Comparison of ENCODE assay signal across 8 cellular contexts in genomic region chr2:196798980-196799379, GRCh38. TPM values are rescaled to one million over a fixed set of nuclear protein-coding genes. Genes with fewer than 3 reads are reported as not detected.
DNase-seq lines count a peak whose midpoint lies in the region; ATAC-seq and TF ChIP-seq lines count a peak whose summit lies in the region.

No MANE protein-coding gene starts in this region.

- H3K9me3 ChIP-seq in A673 (ENCODE audit: low read depth, low read length, poor library complexity, severe bottlenecking) (no peaks in the 10 kb centered on the region), Peyer's patch (no peaks in the 10 kb centered on the region), esophagus (ENCODE audit: control insufficient read depth in 2 of 2, insufficient read depth in 1 of 2, low read depth in 1 of 2, low read length in 1 of 2) (no peaks in the 10 kb centered on the region), ovary (no peaks in the 10 kb centered on the region)

- TSS peak; percentile 72 for BruUV-seq in A673 (replicated peaks; lab: Mats Ljungman, UMichigan)

- CTCF ChIA-PET in A673 (lab: Charles Lee): interaction anchor here (0.8 kb wide), 1 partner anchor 370 kb away, joined by 3 read pairs; no protein-coding TSS in a partner anchor

- H3K27me3 ChIP-seq in A673 (replicated peaks; ENCODE audit: insufficient read depth, low read depth, low read length, poor library complexity): no peaks in the 10 kb centered on the region
- H3K27me3 ChIP-seq in Peyer's patch: no peaks in the 10 kb centered on the region
- no peaks in the 10 kb centered on the region for H3K27me3 ChIP-seq in esophagus (ENCODE audit: control insufficient read depth in 1 of 2, insufficient read depth in 2 of 2, low read length in 2 of 2)
- no peaks in the 10 kb centered on the region for H3K27me3 ChIP-seq in ovary

- H3K4me1 ChIP-seq in A673 (ENCODE audit: insufficient read depth, low read length, poor library complexity, severe bottlenecking): peaks cover 5% of the 10 kb centered on the region
- peaks cover 0 to 10% (median 0%) of the 10 kb centered on the region in 4 donors for H3K4me1 ChIP-seq in Peyer's patch
- H3K4me1 ChIP-seq in esophagus (ENCODE audit: control insufficient read depth in 2 of 2, insufficient read depth in 2 of 2, low read length in 1 of 2): no peaks in the 10 kb centered on the region
- H3K4me1 ChIP-seq in ovary (ENCODE audit: insufficient read depth): peaks cover 4% of the 10 kb centered on the region

- no peak for TF ChIP-seq EP300 in ovary (IDR thresholded peaks at IDR 0.05)

- H3K4me3 ChIP-seq in A673 (ENCODE audit: low read depth, low read length, poor library complexity, severe bottlenecking): peak overlapping the region; percentile 77
- peak overlapping the region; percentile 56 to 80 (median 76) for H3K4me3 ChIP-seq in Peyer's patch
- H3K4me3 ChIP-seq in esophagus (ENCODE audit: low read depth in 1 of 2, low read length in 2 of 2): peak overlapping the region; percentile 69 to 97
- H3K4me3 ChIP-seq in ovary: peak overlapping the region; percentile 72

- no peak for TF ChIP-seq CTCF in A673 (conservative IDR thresholded peaks at IDR 0.05; ENCODE audit: low read depth, low read length)
- TF ChIP-seq CTCF in Peyer's patch (IDR thresholded peaks at IDR 0.05): no peak
- TF ChIP-seq CTCF in ovary (IDR thresholded peaks at IDR 0.05): no peak

- H3K27ac ChIP-seq in A673 (ENCODE audit: low read depth, low read length, poor library complexity, severe bottlenecking) (peak overlapping the region; percentile 74), Peyer's patch (peak overlapping the region; percentile 61 to 74 (median 72)), esophagus (ENCODE audit: low read depth in 2 of 2, low read length in 1 of 2) (peak overlapping the region; percentile 62 to 73), ovary (peak overlapping the region; percentile 6 to 48)

- POLR2A ChIA-PET in A673 (lab: Charles Lee; ENCODE audit: low non-redundant PET): no interaction called here

- TF ChIP-seq POLR2A in Peyer's patch (IDR thresholded peaks at IDR 0.05): no peak
- TF ChIP-seq POLR2A in ovary (IDR thresholded peaks at IDR 0.05): no peak

- ATAC-seq in GM19328 (IDR thresholded peaks at IDR 0.05; ENCODE audit: unreplicated experiment): peak; percentile 4

- intact Hi-C loops in A673 (cut with micrococcal nuclease; ENCODE audit: unreplicated experiment): no loop called here
- intact Hi-C loops in ovary (cut with DNase I): no loop called here

- no peak for DNase-seq in A673 (ENCODE audit: low spot score)
- no peak for DNase-seq in Peyer's patch
- no peak for DNase-seq in ovary
- no peak for DNase-seq in nucleus accumbens (lab: John Stamatoyannopoulos, UW)
- no peak for DNase-seq in NCI-H1694 (lab: John Stamatoyannopoulos, UW)
- no peak for DNase-seq in NCI-H510A (lab: John Stamatoyannopoulos, UW)

- WGBS in esophagus, 2 donors: 5 to 8% methylated on average over 10 of the region's 10 CpGs
- 4% methylated on average over 10 of the region's 10 CpGs for WGBS in ovary, 3 donors

- H3K36me3 ChIP-seq in A673 (ENCODE audit: insufficient read depth, low read length, poor library complexity, severe bottlenecking) (peaks cover 28% of the 10 kb centered on the region), Peyer's patch (peaks cover 0 to 36% (median 0%) of the 10 kb centered on the region in 3 donors), esophagus (ENCODE audit: control insufficient read depth in 2 of 2, insufficient read depth in 2 of 2, low read length in 1 of 2) (peaks cover 0 to 6% of the 10 kb centered on the region in 2 donors), ovary (no peaks in the 10 kb centered on the region)

RNA-seq across cellular contexts. Expression of gene GTF3C3, which starts 0.5 kb away (rescaled TPM):
- total RNA-seq in A673 (2021): 60.3 and 68.6 TPM in 2 replicates
- 10 to 100 TPM; 29.4 to 51.1 (median 34.8) TPM for total RNA-seq in Peyer's patch
- polyA plus RNA-seq in esophagus: 1 to 10 TPM; 8.8 to 9.6 TPM
- 10 to 100 TPM; 23.8 to 30.7 (median 28.0) TPM for total RNA-seq in ovary
- 10 to 100 TPM; 11.6 to 25.6 TPM for polyA plus RNA-seq in ovary

RNA-seq across cellular contexts. Expression of gene C2orf66, which starts 10.2 kb away (rescaled TPM):
- total RNA-seq in A673 (2021) (0.28 TPM in 1 of 2 replicates, not detected in the other), Peyer's patch (1 to 10 TPM in 1 of 4 donors, not detected in 3; 1.1 TPM), ovary (under 1 TPM in 1 of 7 donors, not detected in 6; 0.20 TPM)
- polyA plus RNA-seq in esophagus (under 1 TPM; 0.07 to 0.16 TPM), ovary (under 1 TPM; 0.07 to 0.22 TPM)
